ENCODE assay signal across 7 cellular contexts in the genomic region with DNA sequence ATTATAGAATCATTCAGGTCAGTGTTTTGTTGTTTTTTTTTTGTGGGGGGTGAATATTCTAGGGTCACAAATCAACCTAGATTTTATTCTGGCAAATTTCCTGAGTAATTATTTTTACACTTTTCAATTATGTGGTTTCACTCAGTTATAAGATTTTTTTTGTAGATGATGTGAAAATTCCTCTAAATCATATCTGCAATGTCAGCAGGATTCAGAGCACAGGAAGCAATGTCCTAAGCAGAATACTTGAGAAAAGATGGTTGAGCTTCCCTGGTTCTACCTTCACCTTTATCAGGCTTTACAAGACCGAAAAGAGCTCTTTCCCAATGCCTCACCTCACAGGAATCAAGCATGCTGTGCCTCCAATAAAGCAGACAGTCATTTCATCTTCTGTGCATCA.
"Had no signal": no experiment of that assay in that cellular context is flagged by ENCODE, and none has a peak within 500 bp of the region (broad histone marks: within the 10 kb centered on the region; RNA-seq: fewer than 3 reads in every experiment).

No MANE protein-coding gene starts in this region.

- H3K27ac ChIP-seq: GM23248, HL-60 had no signal

- H3K4me3 ChIP-seq: GM23248 had no signal

- DNase-seq: GM23248, GOT3, H9, HCEC 1CT, KG1 had no signal

- H3K9ac ChIP-seq: GM23248 had no signal

- FAIRE-seq: H54 had no signal

- H2AFZ ChIP-seq: GM23248 had no signal
